In the genomic region with DNA sequence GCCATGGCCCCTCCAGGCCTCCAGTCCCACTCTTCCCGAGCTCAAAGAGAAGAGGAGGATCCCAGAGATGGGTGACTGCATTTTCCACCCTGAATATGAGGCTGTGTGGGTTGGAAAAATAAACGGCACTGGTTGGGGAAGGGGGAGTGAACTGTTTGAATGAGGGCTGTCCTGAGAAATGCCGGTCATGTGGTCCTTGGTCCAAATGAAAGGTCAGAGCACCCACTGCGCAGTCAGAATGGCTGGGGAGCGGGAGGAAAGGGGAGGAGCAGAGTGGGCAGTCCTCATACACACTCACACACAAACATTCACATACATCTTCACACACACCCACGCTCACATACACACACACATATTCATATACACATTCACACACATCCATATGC, we compare ENCODE assay signal across 14 cellular contexts.
DNase-seq lines count a peak whose midpoint lies in the region; ATAC-seq and TF ChIP-seq lines count a peak whose summit lies in the region.
"Had no signal": no experiment of that assay in that cellular context is flagged by ENCODE, and none has a peak within 500 bp of the region (broad histone marks: within the 10 kb centered on the region; RNA-seq: fewer than 3 reads in every experiment).

No MANE protein-coding gene starts in this region.

- intact Hi-C loops in Right ventricle myocardium inferior (cut with DNase I) (no loop called here), left ventricle myocardium superior (cut with micrococcal nuclease) (no loop called here), aorta (cut with DNase I) (no loop called here)

- H3K36me3 ChIP-seq in muscle layer of duodenum (ENCODE audit: control insufficient read depth in 1 of 2, insufficient read depth in 2 of 2, low read length in 2 of 2) (no peaks in the 10 kb centered on the region), aorta (ENCODE audit: control insufficient read depth in 1 of 2, insufficient read depth in 2 of 2, low read length in 1 of 2) (no peaks in the 10 kb centered on the region), WERI-Rb-1 (no peaks in the 10 kb centered on the region)

- 59 to 61% methylated on average over 6 of the region's 6 CpGs for WGBS in aorta, 2 donors

- TF ChIP-seq CTCF in WERI-Rb-1 (IDR thresholded peaks at IDR 0.05; ENCODE audit: low read depth, low read length), result no peak

- H3K4me3 ChIP-seq in muscle layer of duodenum (ENCODE audit: low read depth in 1 of 2, low read length in 2 of 2) (no peak overlapping the region), aorta (ENCODE audit: low read length in 2 of 2) (no peak overlapping the region), WERI-Rb-1 (ENCODE audit: low read depth, low read length) (no peak overlapping the region)

- no peaks in the 10 kb centered on the region for H3K27me3 ChIP-seq in muscle layer of duodenum (ENCODE audit: low read depth, low read length)
- H3K27me3 ChIP-seq in aorta (ENCODE audit: control insufficient read depth in 1 of 2, insufficient read depth in 2 of 2, low read length in 1 of 2), result no peaks in the 10 kb centered on the region
- H3K27me3 ChIP-seq in WERI-Rb-1 (ENCODE audit: insufficient read depth, low read depth, severe bottlenecking), result no peaks in the 10 kb centered on the region

- DNase-seq in Right ventricle myocardium inferior (ENCODE audit: missing footprints), result peak; percentile 18
- no peak for DNase-seq in left ventricle myocardium superior
- DNase-seq in epithelial cell of prostate (ENCODE audit: low read depth, low spot score), result no peak
- peak; percentile 24 to 43 for DNase-seq in aorta
- no peak for DNase-seq in superior temporal gyrus (ENCODE audit: extremely low spot score)
- no peak for DNase-seq in effector CD8-positive, alpha-beta T cell (lab: John Stamatoyannopoulos, UW)
- no peak for DNase-seq in WERI-Rb-1
- DNase-seq: ACHN; activated naive CD8-positive, alpha-beta T cell treated with anti-CD3 and anti-CD28 coated beads, Interleukin-2, amount 10 ng/mL, durations not matched to agents 7 days and 5 days; hippocampal formation; NCI-H2081; retina; T-helper 9 cell had no signal

- ATAC-seq in Right ventricle myocardium inferior, result no peak
- no peak for ATAC-seq in left ventricle myocardium superior
- no peak for ATAC-seq in aorta (ENCODE audit: low FRiP score)

- H3K9me3 ChIP-seq in muscle layer of duodenum (ENCODE audit: control insufficient read depth in 1 of 2, low read length in 2 of 2), result no peaks in the 10 kb centered on the region
- no peaks in the 10 kb centered on the region for H3K9me3 ChIP-seq in aorta (ENCODE audit: control insufficient read depth, low read length)
- no peaks in the 10 kb centered on the region for H3K9me3 ChIP-seq in WERI-Rb-1 (ENCODE audit: severe bottlenecking)

- peaks cover 16 to 52% of the 10 kb centered on the region in 2 donors for H3K4me1 ChIP-seq in muscle layer of duodenum (ENCODE audit: control insufficient read depth in 1 of 2, insufficient read depth in 2 of 2, low read length in 2 of 2)
- no peaks in the 10 kb centered on the region for H3K4me1 ChIP-seq in aorta (ENCODE audit: control insufficient read depth in 1 of 2, insufficient read depth in 2 of 2, low read length in 2 of 2)

- H3K27ac ChIP-seq in epithelial cell of prostate, result peak overlapping the region; percentile 92
- peak overlapping the region; percentile 40 for H3K27ac ChIP-seq in muscle layer of duodenum (ENCODE audit: low read length)
- H3K27ac ChIP-seq in aorta (ENCODE audit: low read depth in 1 of 2, low read length in 2 of 2), result no peak overlapping the region
- no peak overlapping the region for H3K27ac ChIP-seq in WERI-Rb-1

Comparison
In these comparisons a context has a peak if more than half of its experiments do, and no peak if none do; other contexts are left out.
1. DNase-seq: peak in Right ventricle myocardium inferior (single experiment) and aorta (2 of 2); none in left ventricle myocardium superior (single experiment), epithelial cell of prostate (single experiment), superior temporal gyrus (single experiment), effector CD8-positive, alpha-beta T cell (single experiment) and WERI-Rb-1 (single experiment).
2. H3K27ac ChIP-seq: peak in epithelial cell of prostate (single experiment) and muscle layer of duodenum (single experiment); none in aorta (0 of 2) and WERI-Rb-1 (single experiment).